Comparison of ENCODE assay signal across 9 cellular contexts in genomic region chr17:15966183-15966878, GRCh38. TPM values are rescaled to one million over a fixed set of nuclear protein-coding genes. Genes with fewer than 3 reads are reported as not detected.
DNase-seq lines count a peak whose midpoint lies in the region; ATAC-seq, FAIRE-seq and TF ChIP-seq lines count a peak whose summit lies in the region.
"Had no signal": no experiment of that assay in that cellular context is flagged by ENCODE, and none has a peak within 500 bp of the region (broad histone marks: within the 10 kb centered on the region; RNA-seq: fewer than 3 reads in every experiment).

No MANE protein-coding gene starts in this region.

- no TSS peak for BruUV-seq in HepG2 (replicated peaks; lab: Mats Ljungman, UMichigan)

- H3K27ac ChIP-seq in HepG2 (ENCODE audit: extremely low read length, insufficient read depth, low read length) (peak overlapping the region; percentile 84), uterus (no peak overlapping the region)

- H3K36me3 ChIP-seq in HepG2 (replicated peaks in 1 of 2; ENCODE audit: control insufficient read depth in 1 of 2, insufficient read depth in 2 of 2, low read length in 2 of 2), result peaks cover 0 to 2% of the 10 kb centered on the region in 2 experiments; a peak in 3 of 5 replicates
- H3K36me3 ChIP-seq in uterus, result no peaks in the 10 kb centered on the region

- peak; percentile 51 to 52; a peak in 3 of 4 replicates for TF ChIP-seq POLR2A in HepG2 (IDR thresholded peaks at IDR 0.05; ENCODE audit: insufficient read depth in 1 of 2, low read depth in 2 of 2, low read length in 2 of 2)
- TF ChIP-seq POLR2A in uterus (IDR thresholded peaks at IDR 0.05), result no peak

- H3K4me3 ChIP-seq in HepG2 (replicated peaks in 1 of 3; ENCODE audit: insufficient read depth in 1 of 3, low read depth in 2 of 3, low read length in 3 of 3) (peak overlapping the region; percentile 61 to 75 (median 61)), uterus (no peak overlapping the region)

- H4K20me1 ChIP-seq in HepG2 (ENCODE audit: insufficient read depth, low read length), result no peaks in the 10 kb centered on the region

- no peaks in the 10 kb centered on the region for H3K9me3 Mint-ChIP-seq in brain
- H3K9me3 Mint-ChIP-seq in activated CD4-positive, alpha-beta memory T cell treated with anti-CD3 and anti-CD28 coated beads for 36 hours, result no peaks in the 10 kb centered on the region
- H3K9me3 Mint-ChIP-seq: activated B cell treated with CpG ODN at 0.5 μM for 24 hours had no signal

- H3K36me3 Mint-ChIP-seq in brain, result no peaks in the 10 kb centered on the region
- no peaks in the 10 kb centered on the region for H3K36me3 Mint-ChIP-seq in activated CD4-positive, alpha-beta memory T cell treated with anti-CD3 and anti-CD28 coated beads for 36 hours

- H3K27ac Mint-ChIP-seq in brain, result peak overlapping the region; percentile 96 to 99 (median 98)
- H3K27ac Mint-ChIP-seq in activated CD4-positive, alpha-beta memory T cell treated with anti-CD3 and anti-CD28 coated beads for 36 hours, result no peak overlapping the region
- H3K27ac Mint-ChIP-seq: activated B cell treated with CpG ODN at 0.5 μM for 24 hours had no signal

- H3K27me3 ChIP-seq in HepG2 (ENCODE audit: control insufficient read depth in 1 of 2, insufficient read depth in 2 of 2, low read length in 2 of 2), result no peaks in the 10 kb centered on the region
- no peaks in the 10 kb centered on the region for H3K27me3 ChIP-seq in uterus

- ATAC-seq in HepG2 (peak; percentile 97), HG03108 (IDR thresholded peaks at IDR 0.05; ENCODE audit: unreplicated experiment) (no peak)

- peak overlapping the region; percentile 69 to 81 (median 76) for H3K4me3 Mint-ChIP-seq in brain
- H3K4me3 Mint-ChIP-seq in activated CD4-positive, alpha-beta memory T cell treated with anti-CD3 and anti-CD28 coated beads for 36 hours, result no peak overlapping the region
- H3K4me3 Mint-ChIP-seq: activated B cell treated with CpG ODN at 0.5 μM for 24 hours had no signal

- DNase-seq in Ammon's horn (ENCODE audit: low spot score) (peak; percentile 78), NCI-H1436 treated with DMSO at 0.1 percent for 48 hours (lab: John Stamatoyannopoulos, UW) (peak; percentile 57), HepG2 (ENCODE audit: low spot score) (peak; percentile 90), uterus (no peak), ACHN (no peak)
- DNase-seq in activated CD4-positive, alpha-beta memory T cell treated with anti-CD3 and anti-CD28 coated beads for 36 hours, result no peak
- DNase-seq: activated B cell treated with CpG ODN at 0.5 μM for 24 hours had no signal

- H3K9ac ChIP-seq in HepG2 (ENCODE audit: insufficient read depth, low read depth, low read length), result peak overlapping the region; percentile 76

- peak; percentile 84 for FAIRE-seq in HepG2 (lab: Jason Lieb, UNC)

- peaks cover 27% of the 10 kb centered on the region for H3K79me2 ChIP-seq in HepG2 (ENCODE audit: insufficient read depth, low read length)

- peak overlapping the region; percentile 99 for H3K4me2 ChIP-seq in HepG2 (ENCODE audit: low read depth, low read length)

- H2AFZ ChIP-seq in HepG2 (ENCODE audit: low read length), result peak overlapping the region; percentile 6

- TF ChIP-seq CTCF in brain (conservative IDR thresholded peaks at IDR 0.05), result no peak
- no peak for TF ChIP-seq CTCF in HepG2 (CRISPR knock-in tag; IDR thresholded peaks at IDR 0.05)
- TF ChIP-seq CTCF in uterus (IDR thresholded peaks at IDR 0.05), result no peak

- peak in 1 of 2 experiments; percentile 23; a peak in 1 of 4 replicates for TF ChIP-seq EP300 in HepG2 (IDR thresholded peaks at IDR 0.05; ENCODE audit: low read depth in 2 of 2, low read length in 2 of 2)
- no peak for TF ChIP-seq EP300 in HepG2 (CRISPR knock-in tag; IDR thresholded peaks at IDR 0.05; ENCODE audit: borderline replicate concordance)

- H3K9me3 ChIP-seq in HepG2 (ENCODE audit: low read length), result no peaks in the 10 kb centered on the region
- no peaks in the 10 kb centered on the region for H3K9me3 ChIP-seq in uterus

- 2% methylated on average over 11 of the region's 13 CpGs for WGBS in HepG2 (ENCODE audit: low lambda C conversion rate)

- H3K4me1 ChIP-seq in HepG2 (ENCODE audit: insufficient read depth, low read length) (peaks cover 50% of the 10 kb centered on the region), uterus (no peaks in the 10 kb centered on the region)

- intact Hi-C loops in HepG2 (cut with micrococcal nuclease; ENCODE audit: unreplicated experiment), result no loop called here
- intact Hi-C loops in activated CD4-positive, alpha-beta memory T cell treated with anti-CD3 and anti-CD28 coated beads for 36 hours (cut with micrococcal nuclease), result no loop called here
- intact Hi-C loops in uterus (cut with DNase I; ENCODE audit: low total_unique reads), result no loop called here

- CTCF ChIA-PET in HepG2 (lab: Yijun Ruan, JAX; ENCODE audit: low intra/inter-chr PET ratio, low total read pairs), result no interaction called here
- CTCF ChIA-PET in activated CD4-positive, alpha-beta memory T cell treated with anti-CD3 and anti-CD28 coated beads for 36 hours (lab: Charles Lee), result no interaction called here

- no peak for TF ChIP-seq RAD21 in HepG2 (CRISPR knock-in tag; IDR thresholded peaks at IDR 0.05)

- POLR2A ChIA-PET in HepG2 (lab: Yijun Ruan, JAX), result interaction anchor here (1.0 to 1.7 kb wide), 3 partner anchors 10 to 33 kb away, joined by 5 to 15 read pairs (median 12); partner anchors contain the start of genes ADORA2B, TTC19 and ZSWIM7
- POLR2A ChIA-PET in activated CD4-positive, alpha-beta memory T cell treated with anti-CD3 and anti-CD28 coated beads for 36 hours (lab: Charles Lee), result no interaction called here

- H3K27me3 Mint-ChIP-seq in brain, result peaks cover 8% of the 10 kb centered on the region
- peaks cover 32% of the 10 kb centered on the region for H3K27me3 Mint-ChIP-seq in activated CD4-positive, alpha-beta memory T cell treated with anti-CD3 and anti-CD28 coated beads for 36 hours

- in situ Hi-C loops in HepG2 (cut with HindIII; ENCODE audit: extremely low pct_ligation_motif_present, low pct_unique_long_range_greater_than_20kb), result no loop called here
- in situ Hi-C loops in ACHN (cut with HindIII; ENCODE audit: low pct_ligation_motif_present, low pct_unique_long_range_greater_than_20kb, low sequenced_read_pairs), result no loop called here

- H3K4me1 Mint-ChIP-seq in brain, result peaks cover 68% of the 10 kb centered on the region
- H3K4me1 Mint-ChIP-seq in activated CD4-positive, alpha-beta memory T cell treated with anti-CD3 and anti-CD28 coated beads for 36 hours (ENCODE audit: low read depth), result no peaks in the 10 kb centered on the region

RNA-seq across cellular contexts. Expression of gene ADORA2B, which starts 21.4 kb away (rescaled TPM):
- polyA plus RNA-seq in brain (ENCODE audit: insufficient read depth, low read depth, low replicate concordance), result 3.4 TPM
- total RNA-seq in HepG2 (2016; rRNA removed; fragmentation: Illumina TruSeq; extraction: Trizol), result 6.7 and 10.4 TPM in 2 replicates
- total RNA-seq in HepG2 (2016; cell fraction: cytosol; rRNA removed; fragmentation: Illumina TruSeq; extraction: Trizol; ENCODE audit: low read depth), result 3.7 and 4.9 TPM in 2 replicates
- total RNA-seq in HepG2 (2016; cell fraction: insoluble cytoplasmic fraction; rRNA removed; fragmentation: Illumina TruSeq; extraction: Trizol), result 6.5 and 10.3 TPM in 2 replicates
- total RNA-seq in HepG2 (2016; cell fraction: membrane; rRNA removed; fragmentation: Illumina TruSeq; extraction: Trizol), result 7.8 and 9.3 TPM in 2 replicates
- total RNA-seq in HepG2 (2016; cell fraction: nucleus; rRNA removed; fragmentation: Illumina TruSeq; extraction: Trizol), result 9.1 and 10.0 TPM in 2 replicates
- polyA plus RNA-seq in HepG2 (2011; rRNA removed), result 18.2 and 20.0 TPM in 2 replicates
- polyA plus RNA-seq in HepG2 (2011; cell fraction: cytosol; rRNA removed), result 21.0 and 26.4 TPM in 2 replicates
- 10.1 and 12.1 TPM in 2 replicates for polyA plus RNA-seq in HepG2 (2011; cell fraction: nucleus; rRNA removed)
- polyA plus RNA-seq in HepG2 (2012), result 7.3 and 7.9 TPM in 2 replicates
- polyA plus RNA-seq in HepG2 (2016; cell fraction: cytosol; fragmentation: Illumina TruSeq; extraction: Trizol; ENCODE audit: low read depth), result 3.6 and 4.7 TPM in 2 replicates
- 5.4 and 6.4 TPM in 2 replicates for polyA plus RNA-seq in HepG2 (2016; cell fraction: insoluble cytoplasmic fraction; fragmentation: Illumina TruSeq; extraction: Trizol; ENCODE audit: low read depth)
- polyA plus RNA-seq in HepG2 (2016; cell fraction: membrane; fragmentation: Illumina TruSeq; extraction: Trizol; ENCODE audit: low read depth), result 6.3 and 6.8 TPM in 2 replicates
- 9.2 and 11.4 TPM in 2 replicates for polyA plus RNA-seq in HepG2 (2016; cell fraction: nucleus; fragmentation: Illumina TruSeq; extraction: Trizol; ENCODE audit: insufficient read depth, low read depth)
- polyA minus RNA-seq in HepG2 (2011; rRNA and poly(A)+ RNA removed; ENCODE audit: low replicate concordance), result 0.63 and 43.6 TPM in 2 replicates
- polyA minus RNA-seq in HepG2 (2011; cell fraction: cytosol; rRNA and poly(A)+ RNA removed), result 9.7 and 15.7 TPM in 2 replicates
- polyA minus RNA-seq in HepG2 (2011; cell fraction: nucleus; rRNA and poly(A)+ RNA removed), result 9.3 and 10.4 TPM in 2 replicates
- total RNA-seq in activated CD4-positive, alpha-beta memory T cell treated with anti-CD3 and anti-CD28 coated beads for 36 hours, result under 1 TPM; 0.24 to 0.27 TPM
- total RNA-seq in uterus, result 1 to 10 TPM in 2 of 4 donors, not detected in 2; 2.1 to 2.7 TPM
- total RNA-seq: activated B cell treated with CpG ODN at 0.5 μM for 24 hours had no signal

RNA-seq across cellular contexts. Expression of gene ZSWIM7, which starts 33.2 kb away (rescaled TPM):
- polyA plus RNA-seq in brain (ENCODE audit: insufficient read depth, low read depth, low replicate concordance) (55.9 TPM), HepG2 (2011; rRNA removed) (24.9 and 28.1 TPM in 2 replicates)
- total RNA-seq in HepG2 (2016; rRNA removed; fragmentation: Illumina TruSeq; extraction: Trizol) (13.1 and 16.8 TPM in 2 replicates), uterus (10 to 100 TPM in 3 of 4 donors, 1 to 10 TPM in 1; 1.3 to 30.3 (median 20.7) TPM)
- 23.8 and 31.5 TPM in 2 replicates for total RNA-seq in HepG2 (2016; cell fraction: cytosol; rRNA removed; fragmentation: Illumina TruSeq; extraction: Trizol; ENCODE audit: low read depth)
- total RNA-seq in HepG2 (2016; cell fraction: insoluble cytoplasmic fraction; rRNA removed; fragmentation: Illumina TruSeq; extraction: Trizol), result 13.4 and 19.7 TPM in 2 replicates
- 25.2 and 28.6 TPM in 2 replicates for total RNA-seq in HepG2 (2016; cell fraction: membrane; rRNA removed; fragmentation: Illumina TruSeq; extraction: Trizol)
- total RNA-seq in HepG2 (2016; cell fraction: nucleus; rRNA removed; fragmentation: Illumina TruSeq; extraction: Trizol), result 6.6 and 8.5 TPM in 2 replicates
- 24.5 and 25.8 TPM in 2 replicates for polyA plus RNA-seq in HepG2 (2011; cell fraction: cytosol; rRNA removed)
- polyA plus RNA-seq in HepG2 (2011; cell fraction: nucleus; rRNA removed), result 31.1 and 36.4 TPM in 2 replicates
- 13.5 and 13.6 TPM in 2 replicates for polyA plus RNA-seq in HepG2 (2012)
- polyA plus RNA-seq in HepG2 (2016; cell fraction: cytosol; fragmentation: Illumina TruSeq; extraction: Trizol; ENCODE audit: low read depth), result 30.8 and 45.7 TPM in 2 replicates
- 19.6 and 19.9 TPM in 2 replicates for polyA plus RNA-seq in HepG2 (2016; cell fraction: insoluble cytoplasmic fraction; fragmentation: Illumina TruSeq; extraction: Trizol; ENCODE audit: low read depth)
- 26.5 and 30.0 TPM in 2 replicates for polyA plus RNA-seq in HepG2 (2016; cell fraction: membrane; fragmentation: Illumina TruSeq; extraction: Trizol; ENCODE audit: low read depth)
- polyA plus RNA-seq in HepG2 (2016; cell fraction: nucleus; fragmentation: Illumina TruSeq; extraction: Trizol; ENCODE audit: insufficient read depth, low read depth), result 14.0 and 21.1 TPM in 2 replicates
- 5.8 and 11.0 TPM in 2 replicates for polyA minus RNA-seq in HepG2 (2011; rRNA and poly(A)+ RNA removed; ENCODE audit: low replicate concordance)
- polyA minus RNA-seq in HepG2 (2011; cell fraction: cytosol; rRNA and poly(A)+ RNA removed), result 4.9 and 8.5 TPM in 2 replicates
- polyA minus RNA-seq in HepG2 (2011; cell fraction: nucleus; rRNA and poly(A)+ RNA removed), result 7.0 and 9.7 TPM in 2 replicates
- 10 to 100 TPM; 11.2 to 12.0 TPM for total RNA-seq in activated CD4-positive, alpha-beta memory T cell treated with anti-CD3 and anti-CD28 coated beads for 36 hours

RNA-seq across cellular contexts. Expression of gene TTC19, which starts 33.3 kb away (rescaled TPM):
- polyA plus RNA-seq in brain (ENCODE audit: insufficient read depth, low read depth, low replicate concordance) (35.8 TPM), HepG2 (2011; rRNA removed) (4.4 and 5.6 TPM in 2 replicates)
- total RNA-seq in HepG2 (2016; rRNA removed; fragmentation: Illumina TruSeq; extraction: Trizol) (22.7 and 24.3 TPM in 2 replicates), uterus (10 to 100 TPM; 38.4 to 71.2 (median 52.0) TPM)
- 6.4 and 7.6 TPM in 2 replicates for total RNA-seq in HepG2 (2016; cell fraction: cytosol; rRNA removed; fragmentation: Illumina TruSeq; extraction: Trizol; ENCODE audit: low read depth)
- 23.3 and 24.1 TPM in 2 replicates for total RNA-seq in HepG2 (2016; cell fraction: insoluble cytoplasmic fraction; rRNA removed; fragmentation: Illumina TruSeq; extraction: Trizol)
- 15.5 and 16.3 TPM in 2 replicates for total RNA-seq in HepG2 (2016; cell fraction: membrane; rRNA removed; fragmentation: Illumina TruSeq; extraction: Trizol)
- total RNA-seq in HepG2 (2016; cell fraction: nucleus; rRNA removed; fragmentation: Illumina TruSeq; extraction: Trizol), result 25.1 and 28.9 TPM in 2 replicates
- 3.0 and 3.8 TPM in 2 replicates for polyA plus RNA-seq in HepG2 (2011; cell fraction: cytosol; rRNA removed)
- polyA plus RNA-seq in HepG2 (2011; cell fraction: nucleus; rRNA removed), result 17.4 and 20.7 TPM in 2 replicates
- polyA plus RNA-seq in HepG2 (2012), result 16.8 and 19.3 TPM in 2 replicates
- 4.3 and 4.6 TPM in 2 replicates for polyA plus RNA-seq in HepG2 (2016; cell fraction: cytosol; fragmentation: Illumina TruSeq; extraction: Trizol; ENCODE audit: low read depth)
- polyA plus RNA-seq in HepG2 (2016; cell fraction: insoluble cytoplasmic fraction; fragmentation: Illumina TruSeq; extraction: Trizol; ENCODE audit: low read depth), result 21.2 and 21.3 TPM in 2 replicates
- polyA plus RNA-seq in HepG2 (2016; cell fraction: membrane; fragmentation: Illumina TruSeq; extraction: Trizol; ENCODE audit: low read depth), result 9.1 and 9.6 TPM in 2 replicates
- polyA plus RNA-seq in HepG2 (2016; cell fraction: nucleus; fragmentation: Illumina TruSeq; extraction: Trizol; ENCODE audit: insufficient read depth, low read depth), result 33.3 and 33.4 TPM in 2 replicates
- 5.8 and 10.9 TPM in 2 replicates for polyA minus RNA-seq in HepG2 (2011; rRNA and poly(A)+ RNA removed; ENCODE audit: low replicate concordance)
- 5.0 and 7.2 TPM in 2 replicates for polyA minus RNA-seq in HepG2 (2011; cell fraction: cytosol; rRNA and poly(A)+ RNA removed)
- 33.9 and 38.8 TPM in 2 replicates for polyA minus RNA-seq in HepG2 (2011; cell fraction: nucleus; rRNA and poly(A)+ RNA removed)
- total RNA-seq in activated CD4-positive, alpha-beta memory T cell treated with anti-CD3 and anti-CD28 coated beads for 36 hours, result 10 to 100 TPM; 21.0 to 22.6 TPM

Comparison
In these comparisons a context has a peak if more than half of its experiments do, and no peak if none do; other contexts are left out.
1. DNase-seq: peak in Ammon's horn (single experiment), NCI-H1436 treated with DMSO at 0.1 percent for 48 hours (single experiment) and HepG2 (single experiment); none in activated CD4-positive, alpha-beta memory T cell treated with anti-CD3 and anti-CD28 coated beads for 36 hours (single experiment), uterus (0 of 2) and ACHN (single experiment).
2. H3K4me3 ChIP-seq: peak in HepG2 (3 of 3); none in uterus (0 of 2).
3. POLR2A ChIP-seq: peak in HepG2 (2 of 2); none in uterus (0 of 2).